1 cellular context compared by ENCODE assay signal in genomic region chr3:155843569-155843968, GRCh38.
TF ChIP-seq lines count a peak whose summit lies in the region.

No MANE protein-coding gene starts in this region.

TF ChIP-seq in K562, 482 proteins besides CTCF, POLR2A, EP300 and RAD21 (continued from another document):
- TF ChIP-seq SREBF1 (IDR thresholded peaks at IDR 0.05; ENCODE audit: borderline replicate concordance, low read depth, low read length) (no peak), PHF21A (IDR thresholded peaks at IDR 0.05; ENCODE audit: borderline replicate concordance, low read depth) (no peak), HMG20A (CRISPR knock-in tag; conservative IDR thresholded peaks at IDR 0.05) (no peak), MAX (CRISPR knock-in tag; IDR thresholded peaks at IDR 0.05) (no peak), ATF1 (CRISPR knock-in tag; IDR thresholded peaks at IDR 0.05) (no peak), ATF1 (tag; IDR thresholded peaks at IDR 0.05) (no peak), ZNF316 (IDR thresholded peaks at IDR 0.05) (no peak), ZNF639 (CRISPR knock-in tag; conservative IDR thresholded peaks at IDR 0.05 in 1 of 2, IDR thresholded peaks at IDR 0.05 in 1 of 2) (no peak), NCOA2 (IDR thresholded peaks at IDR 0.05; ENCODE audit: partially characterized antibody in 2 of 2) (no peak), ZBED1 (IDR thresholded peaks at IDR 0.05) (no peak)
